1 cellular context compared by ENCODE assay signal in genomic region chr6:90669420-90669819, GRCh38.
TF ChIP-seq lines count a peak whose summit lies in the region.

No MANE protein-coding gene starts in this region.

TF ChIP-seq in GM23338, 12 proteins besides CTCF, POLR2A, EP300 and RAD21 (continued from another document):
- TF ChIP-seq ZNF462 (CRISPR knock-in tag; IDR thresholded peaks at IDR 0.05): no peak
- no peak for TF ChIP-seq NANOG (IDR thresholded peaks at IDR 0.05; ENCODE audit: borderline replicate concordance)
- no peak for TF ChIP-seq STAT1 (IDR thresholded peaks at IDR 0.05; ENCODE audit: unreplicated experiment)
- TF ChIP-seq CREB1 (CRISPR knock-in tag; IDR thresholded peaks at IDR 0.05; ENCODE audit: low read depth): no peak
